19 cellular contexts compared by ENCODE assay signal in the genomic region with DNA sequence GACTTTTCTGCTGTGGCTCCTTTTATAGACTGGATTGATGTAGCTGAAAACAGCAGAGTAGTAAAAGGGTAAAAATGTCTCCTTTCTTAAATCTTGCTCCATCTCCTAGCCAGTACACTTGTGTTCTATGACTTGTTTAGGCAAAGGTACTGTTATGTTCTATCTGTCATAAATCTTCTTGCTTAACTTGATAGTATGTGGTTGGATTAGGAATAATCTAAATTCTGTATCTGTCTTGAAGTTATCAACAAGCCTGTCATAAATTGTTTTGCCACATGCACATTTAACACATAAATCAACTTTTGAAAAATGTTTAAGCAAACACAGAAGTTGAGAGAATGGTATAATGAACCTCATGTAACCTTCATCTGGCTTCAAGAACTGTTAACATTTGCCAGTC.
DNase-seq lines count a peak whose midpoint lies in the region; ATAC-seq and TF ChIP-seq lines count a peak whose summit lies in the region.
"Had no signal": no experiment of that assay in that cellular context is flagged by ENCODE, and none has a peak within 500 bp of the region (broad histone marks: within the 10 kb centered on the region; RNA-seq: fewer than 3 reads in every experiment).

No MANE protein-coding gene starts in this region.

- H3K4me1 Mint-ChIP-seq in mesothelial cell of epicardium: peaks cover 16% of the 10 kb centered on the region
- peaks cover 37% of the 10 kb centered on the region for H3K4me1 Mint-ChIP-seq in progenitor cell of endocrine pancreas (ENCODE audit: low read depth)
- H3K4me1 Mint-ChIP-seq: B cell had no signal

- no peak overlapping the region for H3K27ac ChIP-seq in HEK293 (ENCODE audit: extremely low read depth, low read depth, low read length)
- H3K27ac ChIP-seq in body of pancreas: no peak overlapping the region
- H3K27ac ChIP-seq: BLaER1 treated with 17β-estradiol and CSF1 and Interleukin-3, amounts not matched to agents 10 nM and 100 nM; HL-60 had no signal

- no peak for TF ChIP-seq CTCF in HEK293 (tag by site-specific recombination; IDR thresholded peaks at IDR 0.05)
- no peak for TF ChIP-seq CTCF in mesothelial cell of epicardium (IDR thresholded peaks at IDR 0.05; ENCODE audit: unreplicated experiment)
- TF ChIP-seq CTCF in body of pancreas (IDR thresholded peaks at IDR 0.05): no peak
- TF ChIP-seq CTCF in progenitor cell of endocrine pancreas (IDR thresholded peaks at IDR 0.05; ENCODE audit: unreplicated experiment): no peak

- POLR2A ChIA-PET in HEK293 (lab: Yijun Ruan, JAX): no interaction called here
- POLR2A ChIA-PET in HEK293T (lab: Yijun Ruan, JAX): no interaction called here

- H3K36me3 Mint-ChIP-seq in mesothelial cell of epicardium: no peaks in the 10 kb centered on the region
- H3K36me3 Mint-ChIP-seq in progenitor cell of endocrine pancreas (ENCODE audit: insufficient read depth): peaks cover 5% of the 10 kb centered on the region
- H3K36me3 Mint-ChIP-seq: CD8-positive, alpha-beta T cell had no signal

- peak overlapping the region; percentile 11 for H3K27ac Mint-ChIP-seq in mesothelial cell of epicardium
- H3K27ac Mint-ChIP-seq in progenitor cell of endocrine pancreas: no peak overlapping the region
- H3K27ac Mint-ChIP-seq: B cell; CD8-positive, alpha-beta T cell had no signal

- H3K27me3 ChIP-seq in body of pancreas: no peaks in the 10 kb centered on the region
- H3K27me3 ChIP-seq: BLaER1 treated with 17β-estradiol and CSF1 and Interleukin-3, amounts not matched to agents 10 nM and 100 nM had no signal

- CTCF ChIA-PET in HEK293 (lab: Yijun Ruan, JAX) (no interaction called here), HEK293T (lab: Yijun Ruan, JAX) (no interaction called here)

- no peaks in the 10 kb centered on the region for H3K36me3 ChIP-seq in HEK293 (ENCODE audit: control insufficient read depth in 2 of 2, insufficient read depth in 1 of 2, low read length in 2 of 2)
- no peaks in the 10 kb centered on the region for H3K36me3 ChIP-seq in body of pancreas (replicated peaks in 1 of 2; ENCODE audit: insufficient read depth in 1 of 2, low read depth in 2 of 2)
- H3K36me3 ChIP-seq: BLaER1 treated with 17β-estradiol and CSF1 and Interleukin-3, amounts not matched to agents 10 nM and 100 nM had no signal

- intact Hi-C loops in body of pancreas (cut with DNase I): no loop called here

- no peaks in the 10 kb centered on the region for H3K9me3 Mint-ChIP-seq in mesothelial cell of epicardium
- H3K9me3 Mint-ChIP-seq in progenitor cell of endocrine pancreas (ENCODE audit: low read depth): no peaks in the 10 kb centered on the region
- H3K9me3 Mint-ChIP-seq: CD8-positive, alpha-beta T cell had no signal

- H3K4me3 Mint-ChIP-seq in mesothelial cell of epicardium: no peak overlapping the region
- no peak overlapping the region for H3K4me3 Mint-ChIP-seq in progenitor cell of endocrine pancreas (ENCODE audit: low read depth)
- H3K4me3 Mint-ChIP-seq: B cell; CD8-positive, alpha-beta T cell had no signal

- ATAC-seq in body of pancreas: no peak
- ATAC-seq: CD8-positive, alpha-beta T cell; HCT116 had no signal

- TF ChIP-seq POLR2A in body of pancreas (IDR thresholded peaks at IDR 0.05): no peak

- H3K9me3 ChIP-seq in HEK293 (ENCODE audit: control insufficient read depth, insufficient read depth, low read depth, low read length) (no peaks in the 10 kb centered on the region), body of pancreas (no peaks in the 10 kb centered on the region)
- H3K9me3 ChIP-seq: BLaER1 treated with 17β-estradiol and CSF1 and Interleukin-3, amounts not matched to agents 10 nM and 100 nM had no signal

- no peaks in the 10 kb centered on the region for H3K27me3 Mint-ChIP-seq in mesothelial cell of epicardium (ENCODE audit: low read depth)
- no peaks in the 10 kb centered on the region for H3K27me3 Mint-ChIP-seq in progenitor cell of endocrine pancreas

- H3K4me1 ChIP-seq in HEK293 (ENCODE audit: control insufficient read depth, insufficient read depth, low read length) (peaks cover 8% of the 10 kb centered on the region; the same call in 1 of the 2 replicates), body of pancreas (no peaks in the 10 kb centered on the region)

- H3K4me3 ChIP-seq in HEK293 (ENCODE audit: low read depth, low read length): no peak overlapping the region
- H3K4me3 ChIP-seq in body of pancreas: no peak overlapping the region
- H3K4me3 ChIP-seq: BLaER1 treated with 17β-estradiol and CSF1 and Interleukin-3, amounts not matched to agents 10 nM and 100 nM had no signal

- DNase-seq in amniotic epithelial cell (ENCODE audit: low read depth): peak; percentile 72
- DNase-seq in mesothelial cell of epicardium (ENCODE audit: low spot score in 2 of 2, unreplicated experiment in 2 of 2): no peak
- no peak for DNase-seq in HEK293T (ENCODE audit: extremely low spot score)
- DNase-seq in HuH-7 (ENCODE audit: low spot score): no peak
- DNase-seq in body of pancreas: no peak
- DNase-seq in progenitor cell of endocrine pancreas (ENCODE audit: low spot score, unreplicated experiment): no peak
- DNase-seq: 8988T; Calu3; CD8-positive, alpha-beta T cell; DMS79 treated with DMSO at 0.1 percent for 48 hours; GF-D8; GOT3; H7; IMR-90 had no signal

TF ChIP-seq in HEK293, 187 proteins besides CTCF, POLR2A, EP300 and RAD21:
- TF ChIP-seq, protein P1, sequence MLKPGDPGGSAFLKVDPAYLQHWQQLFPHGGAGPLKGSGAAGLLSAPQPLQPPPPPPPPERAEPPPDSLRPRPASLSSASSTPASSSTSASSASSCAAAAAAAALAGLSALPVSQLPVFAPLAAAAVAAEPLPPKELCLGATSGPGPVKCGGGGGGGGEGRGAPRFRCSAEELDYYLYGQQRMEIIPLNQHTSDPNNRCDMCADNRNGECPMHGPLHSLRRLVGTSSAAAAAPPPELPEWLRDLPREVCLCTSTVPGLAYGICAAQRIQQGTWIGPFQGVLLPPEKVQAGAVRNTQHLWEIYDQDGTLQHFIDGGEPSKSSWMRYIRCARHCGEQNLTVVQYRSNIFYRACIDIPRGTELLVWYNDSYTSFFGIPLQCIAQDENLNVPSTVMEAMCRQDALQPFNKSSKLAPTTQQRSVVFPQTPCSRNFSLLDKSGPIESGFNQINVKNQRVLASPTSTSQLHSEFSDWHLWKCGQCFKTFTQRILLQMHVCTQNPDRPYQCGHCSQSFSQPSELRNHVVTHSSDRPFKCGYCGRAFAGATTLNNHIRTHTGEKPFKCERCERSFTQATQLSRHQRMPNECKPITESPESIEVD (tag by site-specific recombination; IDR thresholded peaks at IDR 0.05): 0 out of 2 replicates have a peak, but pooled peaks have one; percentile 10
- no peak for TF ChIP-seq ZNF311 (tag by site-specific recombination; IDR thresholded peaks at IDR 0.05; ENCODE audit: borderline replicate concordance)

TF ChIP-seq in HEK293T, 16 proteins besides CTCF, POLR2A, EP300 and RAD21:
- TF ChIP-seq, protein P2, sequence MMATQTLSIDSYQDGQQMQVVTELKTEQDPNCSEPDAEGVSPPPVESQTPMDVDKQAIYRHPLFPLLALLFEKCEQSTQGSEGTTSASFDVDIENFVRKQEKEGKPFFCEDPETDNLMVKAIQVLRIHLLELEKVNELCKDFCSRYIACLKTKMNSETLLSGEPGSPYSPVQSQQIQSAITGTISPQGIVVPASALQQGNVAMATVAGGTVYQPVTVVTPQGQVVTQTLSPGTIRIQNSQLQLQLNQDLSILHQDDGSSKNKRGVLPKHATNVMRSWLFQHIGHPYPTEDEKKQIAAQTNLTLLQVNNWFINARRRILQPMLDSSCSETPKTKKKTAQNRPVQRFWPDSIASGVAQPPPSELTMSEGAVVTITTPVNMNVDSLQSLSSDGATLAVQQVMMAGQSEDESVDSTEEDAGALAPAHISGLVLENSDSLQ (IDR thresholded peaks at IDR 0.05): no peak
- TF ChIP-seq CTBP1 (IDR thresholded peaks at IDR 0.05; ENCODE audit: borderline replicate concordance): no peak
- TF ChIP-seq LEF1 (IDR thresholded peaks at IDR 0.05; ENCODE audit: borderline replicate concordance): no peak
- no peak for TF ChIP-seq FOXK2 (IDR thresholded peaks at IDR 0.05)
- no peak for TF ChIP-seq SP1 (IDR thresholded peaks at IDR 0.05)
